14 cellular contexts compared by ENCODE assay signal in genomic region chr11:121535122-121535796, GRCh38.
DNase-seq lines count a peak whose midpoint lies in the region; ATAC-seq and TF ChIP-seq lines count a peak whose summit lies in the region.
"Had no signal": no experiment of that assay in that cellular context is flagged by ENCODE, and none has a peak within 500 bp of the region (broad histone marks: within the 10 kb centered on the region; RNA-seq: fewer than 3 reads in every experiment).

No MANE protein-coding gene starts in this region.

- H3K27me3 Mint-ChIP-seq in WTC11 (ENCODE audit: low read depth) = no peaks in the 10 kb centered on the region

- no peak overlapping the region for H3K23ac ChIP-seq in IMR-90 (ENCODE audit: low read depth, low read length)

- H3K36me3 ChIP-seq in IMR-90 (ENCODE audit: control insufficient read depth, insufficient read depth, low read length) = no peaks in the 10 kb centered on the region
- H3K36me3 ChIP-seq: ovary, SJSA1 had no signal

- no peak overlapping the region for H4K5ac ChIP-seq in IMR-90 (ENCODE audit: low read depth, low read length)

- H4K20me1 ChIP-seq in IMR-90 (ENCODE audit: insufficient read depth, low read length) = no peaks in the 10 kb centered on the region

- H3K4me2 ChIP-seq in IMR-90 (ENCODE audit: low read depth, low read length) = no peak overlapping the region

- H3K9me1 ChIP-seq in IMR-90 (ENCODE audit: insufficient read depth, low read length) = no peaks in the 10 kb centered on the region

- H3K27ac Mint-ChIP-seq in WTC11 = 0 out of 2 replicates have a peak overlapping the region, but pooled peaks have one; percentile 32

- no peak overlapping the region for H2BK20ac ChIP-seq in IMR-90 (ENCODE audit: low read depth, low read length)

- intact Hi-C loops in IMR-90 (cut with micrococcal nuclease) = no loop called here

- TF ChIP-seq CTCF in IMR-90 (conservative IDR thresholded peaks at IDR 0.05; ENCODE audit: low read depth, low read length) (no peak), WTC11 (IDR thresholded peaks at IDR 0.05) (no peak)

- no peak overlapping the region for H2AK5ac ChIP-seq in IMR-90 (ENCODE audit: low read depth, low read length)

- peaks cover 7% of the 10 kb centered on the region for H3K4me1 Mint-ChIP-seq in WTC11

- no peak overlapping the region for H2BK5ac ChIP-seq in IMR-90 (ENCODE audit: low read depth, low read length, poor library complexity, severe bottlenecking)

- H2BK15ac ChIP-seq in IMR-90 (ENCODE audit: low read depth, low read length) = no peak overlapping the region

- peaks cover 4% of the 10 kb centered on the region; the same call in 1 of the 2 replicates for H3K27me3 ChIP-seq in IMR-90 (ENCODE audit: control insufficient read depth, insufficient read depth, low read length)
- H3K27me3 ChIP-seq: ovary, SJSA1 had no signal

- no peak for TF ChIP-seq RAD21 in IMR-90 (IDR thresholded peaks at IDR 0.05; ENCODE audit: low read length)

- whole genome bisulfite sequencing in IMR-90 (ENCODE audit: extremely low coverage in 2 of 2, insufficient read length in 1 of 2), 2 experiments = no CpG with 5 or more reads among the region's 6 CpGs

- no peak overlapping the region for H3K56ac ChIP-seq in IMR-90 (ENCODE audit: extremely low read depth, insufficient read depth, low read length)

- H3K9ac ChIP-seq in IMR-90 (ENCODE audit: low read depth, low read length) = no peak overlapping the region

- H3K27ac ChIP-seq in IMR-90 (ENCODE audit: insufficient read depth, low read length) = no peak overlapping the region
- H3K27ac ChIP-seq: ovary, SJSA1 had no signal

- H2AK9ac ChIP-seq in IMR-90 (replicated peaks; ENCODE audit: low read depth, low read length, poor library complexity) = no peak overlapping the region

- H4K8ac ChIP-seq in IMR-90 (ENCODE audit: low read depth in 2 of 2, low read length in 2 of 2) = no peak overlapping the region

- H3K4me1 ChIP-seq in IMR-90 (ENCODE audit: control insufficient read depth, insufficient read depth, low read length) = no peaks in the 10 kb centered on the region
- H3K4me1 ChIP-seq: SJSA1 had no signal

- in situ Hi-C loops in IMR-90 (cut with MboI; ENCODE audit: low sequenced_read_pairs) = no loop called here

- H3K14ac ChIP-seq in IMR-90 (replicated peaks; ENCODE audit: low read depth, low read length) = no peak overlapping the region

- H3K9me3 Mint-ChIP-seq in WTC11 = peaks cover 5% of the 10 kb centered on the region

- no peak overlapping the region for H3K18ac ChIP-seq in IMR-90 (ENCODE audit: low read depth, low read length)

- H4K91ac ChIP-seq in IMR-90 (ENCODE audit: insufficient read depth, low read depth, low read length) = no peak overlapping the region

- no peaks in the 10 kb centered on the region for H3K79me1 ChIP-seq in IMR-90 (ENCODE audit: low read depth in 1 of 2, low read length in 2 of 2)

- ATAC-seq in IMR-90 (ENCODE audit: low read depth) (peak; percentile 59), WTC11 (no peak)

- no peak overlapping the region for H3K4me3 Mint-ChIP-seq in WTC11

- no TSS peak for BruUV-seq in IMR-90 (replicated peaks; lab: Mats Ljungman, UMichigan)

- peaks cover 39% of the 10 kb centered on the region for H3K36me3 Mint-ChIP-seq in WTC11

- POLR2A ChIA-PET in IMR-90 (lab: Charles Lee; ENCODE audit: unreplicated experiment) = no interaction called here
- POLR2A ChIA-PET in WTC11 (lab: Charles Lee) = no interaction called here

- dilution Hi-C loops in IMR-90 (cut with HindIII; ENCODE audit: low sequenced_read_pairs, unreplicated experiment) = no loop called here

- H2BK120ac ChIP-seq in IMR-90 (ENCODE audit: low read depth, low read length) = no peak overlapping the region

- no peaks in the 10 kb centered on the region for H3K9me3 ChIP-seq in IMR-90 (ENCODE audit: control insufficient read depth, insufficient read depth, low read length)
- H3K9me3 ChIP-seq: ovary, SJSA1 had no signal

- CTCF ChIA-PET in IMR-90 (lab: Yijun Ruan, JAX) = interaction anchor here (0.6 to 0.7 kb wide), 2 partner anchors 41 to 922 kb away, joined by 3 read pairs; no protein-coding TSS in a partner anchor
- CTCF ChIA-PET in WTC11 (lab: Charles Lee) = no interaction called here

- no peak overlapping the region for H3K4me3 ChIP-seq in IMR-90 (ENCODE audit: insufficient read depth, low read depth, low read length)
- H3K4me3 ChIP-seq: ovary, SJSA1 had no signal

- H2AFZ ChIP-seq in IMR-90 (replicated peaks; ENCODE audit: low read length, poor library complexity) = no peak overlapping the region

- no peak for TF ChIP-seq POLR2A in IMR-90 (IDR thresholded peaks at IDR 0.05; ENCODE audit: low read depth, low read length)

- no peak overlapping the region for H3K4ac ChIP-seq in IMR-90 (ENCODE audit: low read depth, low read length)

- DNase-seq in NCI-H1105 treated with DMSO at 0.1 percent for 48 hours (lab: John Stamatoyannopoulos, UW) (peak; percentile 13), NCI-H1105 (lab: John Stamatoyannopoulos, UW) (no peak), IMR-90 (peak; percentile 29), WTC11 (ENCODE audit: low spot score) (no peak), kidney tubule cell (ENCODE audit: low spot score) (peak; percentile 58), NCI-H2029 (lab: John Stamatoyannopoulos, UW) (no peak), 8988T (no peak)
- DNase-seq in stimulated activated CD4-positive, alpha-beta T cell treated with anti-CD3 and anti-CD28 coated beads, Interleukin-2, amount 100 ng/mL, for 24 hours = no peak
- DNase-seq: activated CD8-positive, alpha-beta memory T cell treated with anti-CD3 and anti-CD28 coated beads, Interleukin-2, amount 50 U/mL, for 48 hours; amygdala; dermis blood vessel endothelial cell; mesendoderm; ovary had no signal

TF ChIP-seq in IMR-90, 13 proteins besides CTCF, POLR2A, EP300 and RAD21:
- no peak for TF ChIP-seq USF2 (IDR thresholded peaks at IDR 0.05; ENCODE audit: low read depth, low read length)
- no peak for TF ChIP-seq RFX5 (IDR thresholded peaks at IDR 0.05; ENCODE audit: low read depth, low read length)
- no peak for TF ChIP-seq ELK1 (IDR thresholded peaks at IDR 0.05; ENCODE audit: borderline replicate concordance, low read depth, low read length)
- no peak for TF ChIP-seq MAZ (IDR thresholded peaks at IDR 0.05; ENCODE audit: borderline replicate concordance, low read depth, low read length)
- no peak for TF ChIP-seq NFE2L2 (IDR thresholded peaks at IDR 0.05; ENCODE audit: low read depth, low read length)

TF ChIP-seq in WTC11, 78 proteins besides CTCF, POLR2A, EP300 and RAD21 (continues in another document):
- TF ChIP-seq RORB (CRISPR knock-in tag; IDR thresholded peaks at IDR 0.05) (no peak), NFATC4 (CRISPR knock-in tag; IDR thresholded peaks at IDR 0.05) (no peak), SP1 (CRISPR knock-in tag; conservative IDR thresholded peaks at IDR 0.05) (no peak), SMAD4 (CRISPR knock-in tag; IDR thresholded peaks at IDR 0.05) (no peak), IRF2 (CRISPR knock-in tag; IDR thresholded peaks at IDR 0.05; ENCODE audit: borderline replicate concordance, low read depth) (no peak), TEAD4 (CRISPR knock-in tag; IDR thresholded peaks at IDR 0.05) (no peak), NFE2L1 (CRISPR knock-in tag; IDR thresholded peaks at IDR 0.05) (no peak), ESRRA (CRISPR knock-in tag; IDR thresholded peaks at IDR 0.05; ENCODE audit: borderline replicate concordance) (no peak), TP53 (CRISPR knock-in tag; IDR thresholded peaks at IDR 0.05) (no peak), PRDM15 (CRISPR knock-in tag; IDR thresholded peaks at IDR 0.05) (no peak), MLX (CRISPR knock-in tag; IDR thresholded peaks at IDR 0.05) (no peak), GTF2I (CRISPR knock-in tag; conservative IDR thresholded peaks at IDR 0.05) (no peak)

Comparison
In these comparisons a context has a peak if more than half of its experiments do, and no peak if none do; other contexts are left out.
1. DNase-seq: peak in NCI-H1105 treated with DMSO at 0.1 percent for 48 hours (single experiment), IMR-90 (single experiment) and kidney tubule cell (single experiment); none in NCI-H1105 (single experiment), WTC11 (single experiment), NCI-H2029 (single experiment), 8988T (single experiment) and stimulated activated CD4-positive, alpha-beta T cell treated with anti-CD3 and anti-CD28 coated beads, Interleukin-2, amount 100 ng/mL, for 24 hours (0 of 2).